31 cellular contexts compared by ENCODE assay signal in the genomic region with DNA sequence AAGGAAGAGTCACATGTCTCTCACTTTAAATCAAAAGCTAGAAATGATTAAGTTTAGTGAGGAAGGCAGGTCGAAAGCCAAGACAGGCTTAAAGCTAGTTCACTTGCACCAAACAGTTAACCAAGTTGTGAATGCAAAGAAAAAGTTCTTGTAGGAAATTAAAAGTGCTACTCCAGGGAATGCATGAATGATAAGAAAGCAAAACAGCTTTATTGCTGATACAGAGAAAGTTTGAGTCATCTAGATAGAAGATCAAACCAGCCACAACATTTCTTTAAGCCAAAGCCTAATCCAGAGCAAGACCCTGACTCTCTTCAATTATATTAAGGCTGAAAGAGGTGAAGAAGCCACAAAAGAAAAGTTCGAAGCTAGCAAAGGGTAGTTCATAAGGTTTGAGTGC.
"Had no signal": no experiment of that assay in that cellular context is flagged by ENCODE, and none has a peak within 500 bp of the region (broad histone marks: within the 10 kb centered on the region; RNA-seq: fewer than 3 reads in every experiment).

No MANE protein-coding gene starts in this region.

- H3K27ac Mint-ChIP-seq: activated CD4-positive, alpha-beta memory T cell treated with anti-CD3 and anti-CD28 coated beads, Interleukin-2, amount 10 ng/mL, durations not matched to agents 7 days and 5 days; activated CD4-positive, alpha-beta T cell treated with anti-CD3 and anti-CD28 coated beads for 36 hours; activated CD4-positive, alpha-beta T cell treated with anti-CD3 and anti-CD28 coated beads, Interleukin-2, amount 10 ng/mL, durations not matched to agents 24 days and 14 days; activated naive CD8-positive, alpha-beta T cell; activated T-cell treated with anti-CD3 and anti-CD28 coated beads, Interleukin-2, amount 50 U/mL, for 24 hours; activated T-cell treated with anti-CD3 and anti-CD28 coated beads, Interleukin-2, amount 50 U/mL, for 72 hours; activated T-helper 17 cell treated with anti-CD3 and anti-CD28 coated beads, Interleukin-2, amount 50 U/mL, for 72 hours had no signal

- H3K4me1 Mint-ChIP-seq: activated CD4-positive, alpha-beta memory T cell treated with anti-CD3 and anti-CD28 coated beads, Interleukin-2, amount 10 ng/mL, durations not matched to agents 7 days and 5 days; activated CD4-positive, alpha-beta T cell treated with anti-CD3 and anti-CD28 coated beads for 36 hours; activated CD4-positive, alpha-beta T cell treated with anti-CD3 and anti-CD28 coated beads, Interleukin-2, amount 10 ng/mL, durations not matched to agents 24 days and 14 days; activated T-helper 17 cell treated with anti-CD3 and anti-CD28 coated beads, Interleukin-2, amount 50 U/mL, for 72 hours had no signal

- H3K27me3 Mint-ChIP-seq: activated CD4-positive, alpha-beta memory T cell treated with anti-CD3 and anti-CD28 coated beads, Interleukin-2, amount 10 ng/mL, durations not matched to agents 7 days and 5 days; activated CD4-positive, alpha-beta T cell treated with anti-CD3 and anti-CD28 coated beads, Interleukin-2, amount 10 ng/mL, durations not matched to agents 24 days and 14 days; activated T-cell treated with anti-CD3 and anti-CD28 coated beads, Interleukin-2, amount 50 U/mL, for 24 hours had no signal

- H3K36me3 ChIP-seq: esophagus squamous epithelium, gastroesophageal sphincter had no signal

- H3K9me3 Mint-ChIP-seq: activated CD4-positive, alpha-beta memory T cell treated with anti-CD3 and anti-CD28 coated beads, Interleukin-2, amount 10 ng/mL, durations not matched to agents 7 days and 5 days; activated CD4-positive, alpha-beta T cell treated with anti-CD3 and anti-CD28 coated beads, Interleukin-2, amount 10 ng/mL, durations not matched to agents 24 days and 14 days; activated T-cell treated with anti-CD3 and anti-CD28 coated beads, Interleukin-2, amount 50 U/mL, for 24 hours; activated T-cell treated with anti-CD3 and anti-CD28 coated beads, Interleukin-2, amount 50 U/mL, for 72 hours; activated T-helper 17 cell treated with anti-CD3 and anti-CD28 coated beads, Interleukin-2, amount 50 U/mL, for 72 hours had no signal

- H3K9me3 ChIP-seq: body of pancreas, esophagus squamous epithelium, gastroesophageal sphincter, heart right ventricle had no signal

- H3K27ac ChIP-seq: body of pancreas, epithelial cell of prostate, esophagus squamous epithelium, gastroesophageal sphincter, heart right ventricle had no signal

- H3K4me3 Mint-ChIP-seq: activated CD4-positive, alpha-beta memory T cell treated with anti-CD3 and anti-CD28 coated beads, Interleukin-2, amount 10 ng/mL, durations not matched to agents 7 days and 5 days; activated CD4-positive, alpha-beta T cell treated with anti-CD3 and anti-CD28 coated beads for 36 hours; activated CD4-positive, alpha-beta T cell treated with anti-CD3 and anti-CD28 coated beads, Interleukin-2, amount 10 ng/mL, durations not matched to agents 24 days and 14 days; activated naive CD8-positive, alpha-beta T cell; activated T-cell treated with anti-CD3 and anti-CD28 coated beads, Interleukin-2, amount 50 U/mL, for 24 hours; activated T-cell treated with anti-CD3 and anti-CD28 coated beads, Interleukin-2, amount 50 U/mL, for 72 hours; activated T-helper 17 cell treated with anti-CD3 and anti-CD28 coated beads, Interleukin-2, amount 50 U/mL, for 72 hours had no signal

- H3K4me1 ChIP-seq: body of pancreas, esophagus squamous epithelium, gastroesophageal sphincter, heart right ventricle had no signal

- FAIRE-seq: colon, endometrium, endothelial cell of umbilical vein had no signal

- H3K36me3 Mint-ChIP-seq: activated naive CD8-positive, alpha-beta T cell had no signal

- H3K4me3 ChIP-seq: body of pancreas, esophagus squamous epithelium, gastroesophageal sphincter, heart right ventricle had no signal

- DNase-seq: activated CD4-positive, alpha-beta memory T cell treated with anti-CD3 and anti-CD28 coated beads, Interleukin-2, amount 10 ng/mL, durations not matched to agents 7 days and 5 days; activated CD4-positive, alpha-beta T cell treated with anti-CD3 and anti-CD28 coated beads for 36 hours; activated CD4-positive, alpha-beta T cell treated with anti-CD3 and anti-CD28 coated beads, Interleukin-2, amount 10 ng/mL, durations not matched to agents 24 days and 14 days; activated CD4-positive, CD25-positive, alpha-beta regulatory T cell; activated CD4-positive, CD25-positive, alpha-beta regulatory T cell treated with anti-CD3 and anti-CD28 coated beads, Interleukin-2, amount 50 U/mL, for 72 hours; activated CD8-positive, alpha-beta memory T cell treated with anti-CD3 and anti-CD28 coated beads, Interleukin-2, amount 50 U/mL, for 48 hours; activated effector memory CD4-positive, alpha-beta T cell treated with Interleukin-2 at 50 U/mL for 16 hours; activated gamma-delta T cell treated with Interleukin-2 at 50 U/mL for 16 hours; activated naive CD4-positive, alpha-beta T cell treated with anti-CD3 and anti-CD28 coated beads, Interleukin-2, amount 50 U/mL, for 16 hours; activated naive CD4-positive, alpha-beta T cell treated with Interleukin-2 at 50 U/mL for 16 hours; activated T-cell treated with anti-CD3 and anti-CD28 coated beads for 4 hours; activated T-cell treated with anti-CD3 and anti-CD28 coated beads, Interleukin-2, amount 50 U/mL, for 24 hours; activated T-cell treated with anti-CD3 and anti-CD28 coated beads, Interleukin-2, amount 50 U/mL, for 72 hours; amniotic stem cell; anterior cingulate cortex; body of pancreas; caudate nucleus; cortex of kidney; dermis blood vessel endothelial cell; effector CD8-positive, alpha-beta T cell; esophagus squamous epithelium; foreskin melanocyte; heart right ventricle; T-helper 2 cell had no signal
